In the genomic region with DNA sequence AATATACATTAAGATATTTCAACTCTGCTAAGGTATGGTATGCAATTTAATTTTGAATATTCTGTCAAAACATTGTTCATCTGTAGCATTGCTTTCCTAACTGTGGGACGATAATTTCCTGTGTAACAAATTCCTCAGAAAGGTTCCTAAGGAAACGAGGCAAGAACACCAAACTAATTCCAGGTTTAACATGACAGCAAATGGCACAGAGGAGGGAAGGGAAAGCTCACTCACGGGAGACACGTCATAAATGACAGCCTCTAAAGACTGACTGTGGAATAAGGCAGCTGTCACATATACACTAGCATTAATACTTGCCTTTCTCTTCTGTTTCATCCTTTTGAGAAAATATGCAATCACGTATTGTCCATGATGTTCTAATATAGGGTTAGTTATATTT, we compare ENCODE assay signal across 1 cellular context.
TF ChIP-seq lines count a peak whose summit lies in the region.

No MANE protein-coding gene starts in this region.

TF ChIP-seq in neural cell, 6 proteins besides CTCF, POLR2A, EP300 and RAD21 (continued from another document):
- TF ChIP-seq, protein P1, sequence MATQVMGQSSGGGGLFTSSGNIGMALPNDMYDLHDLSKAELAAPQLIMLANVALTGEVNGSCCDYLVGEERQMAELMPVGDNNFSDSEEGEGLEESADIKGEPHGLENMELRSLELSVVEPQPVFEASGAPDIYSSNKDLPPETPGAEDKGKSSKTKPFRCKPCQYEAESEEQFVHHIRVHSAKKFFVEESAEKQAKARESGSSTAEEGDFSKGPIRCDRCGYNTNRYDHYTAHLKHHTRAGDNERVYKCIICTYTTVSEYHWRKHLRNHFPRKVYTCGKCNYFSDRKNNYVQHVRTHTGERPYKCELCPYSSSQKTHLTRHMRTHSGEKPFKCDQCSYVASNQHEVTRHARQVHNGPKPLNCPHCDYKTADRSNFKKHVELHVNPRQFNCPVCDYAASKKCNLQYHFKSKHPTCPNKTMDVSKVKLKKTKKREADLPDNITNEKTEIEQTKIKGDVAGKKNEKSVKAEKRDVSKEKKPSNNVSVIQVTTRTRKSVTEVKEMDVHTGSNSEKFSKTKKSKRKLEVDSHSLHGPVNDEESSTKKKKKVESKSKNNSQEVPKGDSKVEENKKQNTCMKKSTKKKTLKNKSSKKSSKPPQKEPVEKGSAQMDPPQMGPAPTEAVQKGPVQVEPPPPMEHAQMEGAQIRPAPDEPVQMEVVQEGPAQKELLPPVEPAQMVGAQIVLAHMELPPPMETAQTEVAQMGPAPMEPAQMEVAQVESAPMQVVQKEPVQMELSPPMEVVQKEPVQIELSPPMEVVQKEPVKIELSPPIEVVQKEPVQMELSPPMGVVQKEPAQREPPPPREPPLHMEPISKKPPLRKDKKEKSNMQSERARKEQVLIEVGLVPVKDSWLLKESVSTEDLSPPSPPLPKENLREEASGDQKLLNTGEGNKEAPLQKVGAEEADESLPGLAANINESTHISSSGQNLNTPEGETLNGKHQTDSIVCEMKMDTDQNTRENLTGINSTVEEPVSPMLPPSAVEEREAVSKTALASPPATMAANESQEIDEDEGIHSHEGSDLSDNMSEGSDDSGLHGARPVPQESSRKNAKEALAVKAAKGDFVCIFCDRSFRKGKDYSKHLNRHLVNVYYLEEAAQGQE (IDR thresholded peaks at IDR 0.05; ENCODE audit: borderline replicate concordance), result peak; percentile 99
- peak; percentile 96 for TF ChIP-seq POLR2AphosphoS5 (IDR thresholded peaks at IDR 0.05)
- TF ChIP-seq SMC3 (conservative IDR thresholded peaks at IDR 0.05; ENCODE audit: poor library complexity), result peak; percentile 18
